In the genomic region with DNA sequence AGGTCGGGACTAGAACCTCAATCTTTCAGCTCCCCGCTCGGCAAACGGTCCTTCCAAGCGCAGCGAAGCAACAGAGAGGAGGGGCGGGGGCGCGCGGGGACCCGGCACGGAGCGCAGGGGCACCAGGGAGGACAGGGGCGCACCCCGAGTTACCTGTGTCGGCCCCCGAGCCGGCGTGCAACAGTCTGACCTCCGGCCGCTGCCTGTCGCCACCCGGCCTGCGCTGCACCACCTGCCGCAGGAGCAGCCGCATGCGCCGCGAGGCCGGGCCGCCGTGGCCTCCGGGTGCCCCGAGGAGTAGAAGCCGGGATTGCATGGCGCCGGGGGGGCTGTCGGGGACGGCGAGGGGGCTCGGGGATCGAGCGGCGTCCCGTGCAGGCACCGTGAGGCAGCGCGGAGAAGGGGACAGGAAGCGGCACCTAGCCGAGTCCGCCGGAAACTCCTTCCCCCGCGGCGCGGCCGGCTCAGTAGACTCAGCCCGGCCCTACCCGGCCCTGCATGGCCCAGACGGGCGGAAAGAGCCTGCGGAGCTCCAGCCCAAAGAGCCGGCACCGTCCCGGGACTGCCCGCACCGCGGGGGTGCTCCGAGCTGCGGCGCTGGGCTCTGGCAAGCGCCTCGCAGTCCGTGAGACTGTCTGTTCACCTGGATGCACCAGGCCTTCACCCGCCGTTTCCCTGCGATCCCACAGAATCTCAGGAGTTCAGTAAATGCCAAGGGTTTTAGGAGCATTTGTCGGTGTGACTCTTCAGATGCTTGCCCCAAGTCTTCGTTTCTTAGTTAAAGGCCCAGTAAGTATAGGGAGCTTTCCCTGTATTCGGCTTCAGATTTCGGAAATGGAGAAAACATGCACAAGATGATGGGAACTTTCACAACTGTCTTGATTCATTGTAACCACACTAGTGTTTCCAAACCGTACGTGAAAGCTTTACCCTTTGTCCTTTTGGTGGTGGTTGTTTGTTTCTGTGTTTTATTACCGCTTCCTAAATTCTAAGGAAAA, we compare ENCODE assay signal across 1 cellular context.
A peak's percentile ranks its signal among the peaks of the same experiment; 100 is the strongest.
TF ChIP-seq lines count a peak whose summit lies in the region.

A gene (minus strand): TSS at position 410 of the 998 bp plus-strand sequence. CDS start 94 bp downstream, at position 316.

TF ChIP-seq in GM12878, 131 proteins besides CTCF, POLR2A, EP300 and RAD21 (continued from another document):
- TF ChIP-seq, protein P1, sequence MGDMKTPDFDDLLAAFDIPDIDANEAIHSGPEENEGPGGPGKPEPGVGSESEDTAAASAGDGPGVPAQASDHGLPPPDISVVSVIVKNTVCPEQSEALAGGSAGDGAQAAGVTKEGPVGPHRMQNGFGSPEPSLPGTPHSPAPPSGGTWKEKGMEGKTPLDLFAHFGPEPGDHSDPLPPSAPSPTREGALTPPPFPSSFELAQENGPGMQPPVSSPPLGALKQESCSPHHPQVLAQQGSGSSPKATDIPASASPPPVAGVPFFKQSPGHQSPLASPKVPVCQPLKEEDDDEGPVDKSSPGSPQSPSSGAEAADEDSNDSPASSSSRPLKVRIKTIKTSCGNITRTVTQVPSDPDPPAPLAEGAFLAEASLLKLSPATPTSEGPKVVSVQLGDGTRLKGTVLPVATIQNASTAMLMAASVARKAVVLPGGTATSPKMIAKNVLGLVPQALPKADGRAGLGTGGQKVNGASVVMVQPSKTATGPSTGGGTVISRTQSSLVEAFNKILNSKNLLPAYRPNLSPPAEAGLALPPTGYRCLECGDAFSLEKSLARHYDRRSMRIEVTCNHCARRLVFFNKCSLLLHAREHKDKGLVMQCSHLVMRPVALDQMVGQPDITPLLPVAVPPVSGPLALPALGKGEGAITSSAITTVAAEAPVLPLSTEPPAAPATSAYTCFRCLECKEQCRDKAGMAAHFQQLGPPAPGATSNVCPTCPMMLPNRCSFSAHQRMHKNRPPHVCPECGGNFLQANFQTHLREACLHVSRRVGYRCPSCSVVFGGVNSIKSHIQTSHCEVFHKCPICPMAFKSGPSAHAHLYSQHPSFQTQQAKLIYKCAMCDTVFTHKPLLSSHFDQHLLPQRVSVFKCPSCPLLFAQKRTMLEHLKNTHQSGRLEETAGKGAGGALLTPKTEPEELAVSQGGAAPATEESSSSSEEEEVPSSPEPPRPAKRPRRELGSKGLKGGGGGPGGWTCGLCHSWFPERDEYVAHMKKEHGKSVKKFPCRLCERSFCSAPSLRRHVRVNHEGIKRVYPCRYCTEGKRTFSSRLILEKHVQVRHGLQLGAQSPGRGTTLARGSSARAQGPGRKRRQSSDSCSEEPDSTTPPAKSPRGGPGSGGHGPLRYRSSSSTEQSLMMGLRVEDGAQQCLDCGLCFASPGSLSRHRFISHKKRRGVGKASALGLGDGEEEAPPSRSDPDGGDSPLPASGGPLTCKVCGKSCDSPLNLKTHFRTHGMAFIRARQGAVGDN (IDR thresholded peaks at IDR 0.05), result peak; percentile 63; the same call in 1 of the 2 replicates
- TF ChIP-seq ZNF217 (IDR thresholded peaks at IDR 0.05) (0 out of 2 replicates have a peak, but pooled peaks have one; percentile 24), SIX5 (IDR thresholded peaks at IDR 0.05; ENCODE audit: low read depth, low read length, severe bottlenecking) (peak; percentile 51), HDAC6 (IDR thresholded peaks at IDR 0.05; ENCODE audit: unreplicated experiment) (peak; percentile 26), EED (IDR thresholded peaks at IDR 0.05; ENCODE audit: low read depth) (peak; percentile 24; the same call in 1 of the 2 replicates), SRF (IDR thresholded peaks at IDR 0.05; ENCODE audit: low read depth in 2 of 2, low read length in 2 of 2) (peak in 1 of 2 experiments; percentile 83; a peak in 1 of 4 replicates), TCF3 (IDR thresholded peaks at IDR 0.05; ENCODE audit: borderline replicate concordance, insufficient read depth, low read depth, low read length) (0 out of 2 replicates have a peak, but pooled peaks have one; percentile 1), GABPA (IDR thresholded peaks at IDR 0.05; ENCODE audit: low read depth) (peak; percentile 94), CBX5 (IDR thresholded peaks at IDR 0.05; ENCODE audit: low read depth) (peak; percentile 96), POU2F2 (IDR thresholded peaks at IDR 0.05; ENCODE audit: borderline replicate concordance, low read depth, low read length) (peak; percentile 52; the same call in 1 of the 3 replicates), NR2F1 (conservative IDR thresholded peaks at IDR 0.05) (peak; percentile 79), ZSCAN29 (IDR thresholded peaks at IDR 0.05) (no peak), IKZF1 (conservative IDR thresholded peaks at IDR 0.05) (peak; percentile 89), MTA2 (IDR thresholded peaks at IDR 0.05; ENCODE audit: low read depth) (no peak), EGR1 (IDR thresholded peaks at IDR 0.05; ENCODE audit: borderline replicate concordance in 1 of 2, low read depth in 2 of 2, low read length in 2 of 2) (peak in 1 of 2 experiments; percentile 54; a peak in 1 of 3 replicates), RB1 (IDR thresholded peaks at IDR 0.05; ENCODE audit: borderline replicate concordance) (peak; percentile 60; the same call in 1 of the 2 replicates), ZNF622 (IDR thresholded peaks at IDR 0.05) (no peak), MEF2B (IDR thresholded peaks at IDR 0.05; ENCODE audit: partially characterized antibody, poor library complexity, severe bottlenecking) (peak; percentile 18), GATAD2B (conservative IDR thresholded peaks at IDR 0.05; ENCODE audit: low read depth) (peak; percentile 79), TCF12 (IDR thresholded peaks at IDR 0.05; ENCODE audit: low read depth, low read length) (peak; percentile 54; the same call in 1 of the 2 replicates), NFXL1 (IDR thresholded peaks at IDR 0.05; ENCODE audit: borderline replicate concordance) (0 out of 2 replicates have a peak, but pooled peaks have one; percentile 43), LARP7 (IDR thresholded peaks at IDR 0.05) (peak; percentile 79; the same call in 1 of the 2 replicates), KLF5 (IDR thresholded peaks at IDR 0.05; ENCODE audit: partially characterized antibody) (peak; percentile 61), DPF2 (IDR thresholded peaks at IDR 0.05) (peak; percentile 68; the same call in 1 of the 2 replicates)
- TF ChIP-seq, protein P2, sequence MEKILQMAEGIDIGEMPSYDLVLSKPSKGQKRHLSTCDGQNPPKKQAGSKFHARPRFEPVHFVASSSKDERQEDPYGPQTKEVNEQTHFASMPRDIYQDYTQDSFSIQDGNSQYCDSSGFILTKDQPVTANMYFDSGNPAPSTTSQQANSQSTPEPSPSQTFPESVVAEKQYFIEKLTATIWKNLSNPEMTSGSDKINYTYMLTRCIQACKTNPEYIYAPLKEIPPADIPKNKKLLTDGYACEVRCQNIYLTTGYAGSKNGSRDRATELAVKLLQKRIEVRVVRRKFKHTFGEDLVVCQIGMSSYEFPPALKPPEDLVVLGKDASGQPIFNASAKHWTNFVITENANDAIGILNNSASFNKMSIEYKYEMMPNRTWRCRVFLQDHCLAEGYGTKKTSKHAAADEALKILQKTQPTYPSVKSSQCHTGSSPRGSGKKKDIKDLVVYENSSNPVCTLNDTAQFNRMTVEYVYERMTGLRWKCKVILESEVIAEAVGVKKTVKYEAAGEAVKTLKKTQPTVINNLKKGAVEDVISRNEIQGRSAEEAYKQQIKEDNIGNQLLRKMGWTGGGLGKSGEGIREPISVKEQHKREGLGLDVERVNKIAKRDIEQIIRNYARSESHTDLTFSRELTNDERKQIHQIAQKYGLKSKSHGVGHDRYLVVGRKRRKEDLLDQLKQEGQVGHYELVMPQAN (conservative IDR thresholded peaks at IDR 0.05), result peak; percentile 67; the same call in 1 of the 2 replicates
- TF ChIP-seq, protein P3, sequence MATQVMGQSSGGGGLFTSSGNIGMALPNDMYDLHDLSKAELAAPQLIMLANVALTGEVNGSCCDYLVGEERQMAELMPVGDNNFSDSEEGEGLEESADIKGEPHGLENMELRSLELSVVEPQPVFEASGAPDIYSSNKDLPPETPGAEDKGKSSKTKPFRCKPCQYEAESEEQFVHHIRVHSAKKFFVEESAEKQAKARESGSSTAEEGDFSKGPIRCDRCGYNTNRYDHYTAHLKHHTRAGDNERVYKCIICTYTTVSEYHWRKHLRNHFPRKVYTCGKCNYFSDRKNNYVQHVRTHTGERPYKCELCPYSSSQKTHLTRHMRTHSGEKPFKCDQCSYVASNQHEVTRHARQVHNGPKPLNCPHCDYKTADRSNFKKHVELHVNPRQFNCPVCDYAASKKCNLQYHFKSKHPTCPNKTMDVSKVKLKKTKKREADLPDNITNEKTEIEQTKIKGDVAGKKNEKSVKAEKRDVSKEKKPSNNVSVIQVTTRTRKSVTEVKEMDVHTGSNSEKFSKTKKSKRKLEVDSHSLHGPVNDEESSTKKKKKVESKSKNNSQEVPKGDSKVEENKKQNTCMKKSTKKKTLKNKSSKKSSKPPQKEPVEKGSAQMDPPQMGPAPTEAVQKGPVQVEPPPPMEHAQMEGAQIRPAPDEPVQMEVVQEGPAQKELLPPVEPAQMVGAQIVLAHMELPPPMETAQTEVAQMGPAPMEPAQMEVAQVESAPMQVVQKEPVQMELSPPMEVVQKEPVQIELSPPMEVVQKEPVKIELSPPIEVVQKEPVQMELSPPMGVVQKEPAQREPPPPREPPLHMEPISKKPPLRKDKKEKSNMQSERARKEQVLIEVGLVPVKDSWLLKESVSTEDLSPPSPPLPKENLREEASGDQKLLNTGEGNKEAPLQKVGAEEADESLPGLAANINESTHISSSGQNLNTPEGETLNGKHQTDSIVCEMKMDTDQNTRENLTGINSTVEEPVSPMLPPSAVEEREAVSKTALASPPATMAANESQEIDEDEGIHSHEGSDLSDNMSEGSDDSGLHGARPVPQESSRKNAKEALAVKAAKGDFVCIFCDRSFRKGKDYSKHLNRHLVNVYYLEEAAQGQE (IDR thresholded peaks at IDR 0.05; ENCODE audit: low read depth, low read length), result no peak
- TF ChIP-seq, protein P4, sequence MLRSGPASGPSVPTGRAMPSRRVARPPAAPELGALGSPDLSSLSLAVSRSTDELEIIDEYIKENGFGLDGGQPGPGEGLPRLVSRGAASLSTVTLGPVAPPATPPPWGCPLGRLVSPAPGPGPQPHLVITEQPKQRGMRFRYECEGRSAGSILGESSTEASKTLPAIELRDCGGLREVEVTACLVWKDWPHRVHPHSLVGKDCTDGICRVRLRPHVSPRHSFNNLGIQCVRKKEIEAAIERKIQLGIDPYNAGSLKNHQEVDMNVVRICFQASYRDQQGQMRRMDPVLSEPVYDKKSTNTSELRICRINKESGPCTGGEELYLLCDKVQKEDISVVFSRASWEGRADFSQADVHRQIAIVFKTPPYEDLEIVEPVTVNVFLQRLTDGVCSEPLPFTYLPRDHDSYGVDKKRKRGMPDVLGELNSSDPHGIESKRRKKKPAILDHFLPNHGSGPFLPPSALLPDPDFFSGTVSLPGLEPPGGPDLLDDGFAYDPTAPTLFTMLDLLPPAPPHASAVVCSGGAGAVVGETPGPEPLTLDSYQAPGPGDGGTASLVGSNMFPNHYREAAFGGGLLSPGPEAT (IDR thresholded peaks at IDR 0.05; ENCODE audit: low read depth), result peak; percentile 51
